9 cellular contexts compared by ENCODE assay signal in the genomic region with DNA sequence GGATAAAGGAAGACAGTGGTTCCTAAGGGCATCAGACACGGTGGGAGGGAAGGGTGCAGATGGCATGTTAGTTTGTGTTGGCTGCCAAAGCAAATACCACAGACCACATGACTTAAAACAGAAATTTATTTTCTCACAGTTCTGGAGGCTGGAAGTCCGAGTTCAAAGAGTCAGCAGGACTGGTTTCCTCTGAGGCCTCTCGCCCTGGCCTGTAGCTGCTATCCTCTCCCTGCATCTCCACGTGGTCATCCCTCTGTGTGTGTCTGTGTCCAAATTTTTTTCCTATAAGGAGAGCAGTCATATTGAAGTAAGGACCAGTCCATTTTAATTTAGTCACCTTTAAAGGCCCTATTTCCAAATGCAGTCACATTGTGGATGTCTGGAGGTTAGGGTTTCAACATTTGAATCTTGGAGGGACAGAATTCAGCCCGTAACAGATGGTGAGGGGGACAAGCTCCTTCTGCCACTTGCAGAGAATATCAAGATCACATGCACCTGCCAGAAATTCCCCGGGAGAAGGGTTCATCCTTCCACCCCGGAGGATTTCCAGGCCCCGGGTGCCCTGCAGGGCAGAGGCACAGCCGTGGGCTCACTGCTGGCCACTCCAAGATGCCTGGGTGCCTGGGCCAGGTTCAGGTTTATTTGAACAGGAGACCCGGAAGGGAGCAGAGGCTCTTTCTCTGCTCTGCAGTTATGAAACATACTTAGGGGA. TPM values are rescaled to one million over a fixed set of nuclear protein-coding genes. Genes with fewer than 3 reads are reported as not detected.
DNase-seq lines count a peak whose midpoint lies in the region; ATAC-seq and TF ChIP-seq lines count a peak whose summit lies in the region.
"Had no signal": no experiment of that assay in that cellular context is flagged by ENCODE, and none has a peak within 500 bp of the region (broad histone marks: within the 10 kb centered on the region; RNA-seq: fewer than 3 reads in every experiment).

No MANE protein-coding gene starts in this region.

- no peaks in the 10 kb centered on the region for H3K9me3 Mint-ChIP-seq in Calu3 (ENCODE audit: low read depth, unreplicated experiment)
- H3K9me3 Mint-ChIP-seq in activated naive CD8-positive, alpha-beta T cell treated with anti-CD3 and anti-CD28 coated beads, Interleukin-2, amount 10 ng/mL, durations not matched to agents 7 days and 5 days = no peaks in the 10 kb centered on the region

- peak overlapping the region; percentile 43 for H3K27ac Mint-ChIP-seq in Calu3 (ENCODE audit: unreplicated experiment)
- peak overlapping the region; percentile 48 for H3K27ac Mint-ChIP-seq in activated naive CD8-positive, alpha-beta T cell treated with anti-CD3 and anti-CD28 coated beads, Interleukin-2, amount 10 ng/mL, durations not matched to agents 7 days and 5 days

- CTCF ChIA-PET in Calu3 (lab: Charles Lee) = no interaction called here
- CTCF ChIA-PET in RWPE1 (lab: Yijun Ruan, JAX) = no interaction called here

- no peaks in the 10 kb centered on the region for H3K27me3 ChIP-seq in MG63

- TF ChIP-seq CTCF in Calu3 (IDR thresholded peaks at IDR 0.05; ENCODE audit: unreplicated experiment) (no peak), RWPE1 (conservative IDR thresholded peaks at IDR 0.05; ENCODE audit: low read depth) (no peak)

- BruUV-seq in Calu3 (replicated peaks; lab: Mats Ljungman, UMichigan) = no TSS peak

- ATAC-seq in activated naive CD8-positive, alpha-beta T cell treated with anti-CD3 and anti-CD28 coated beads, Interleukin-2, amount 10 ng/mL, durations not matched to agents 7 days and 5 days (ENCODE audit: low read depth) = no peak
- ATAC-seq in GM18873 (IDR thresholded peaks at IDR 0.05; ENCODE audit: low FRiP score, unreplicated experiment) (no peak), HG02938 (IDR thresholded peaks at IDR 0.05; ENCODE audit: unreplicated experiment) (no peak)

- H3K36me3 Mint-ChIP-seq in Calu3 (ENCODE audit: insufficient read depth, unreplicated experiment) = no peaks in the 10 kb centered on the region
- peaks cover 18% of the 10 kb centered on the region for H3K36me3 Mint-ChIP-seq in activated naive CD8-positive, alpha-beta T cell treated with anti-CD3 and anti-CD28 coated beads, Interleukin-2, amount 10 ng/mL, durations not matched to agents 7 days and 5 days

- H3K27ac ChIP-seq in RWPE1 = no peak overlapping the region

- POLR2A ChIA-PET in activated naive CD8-positive, alpha-beta T cell treated with anti-CD3 and anti-CD28 coated beads, Interleukin-2, amount 10 ng/mL, durations not matched to agents 7 days and 5 days (lab: Charles Lee) = interaction anchor here (2.0 to 7.2 kb wide), 3 partner anchors 9 to 38 kb away, joined by 8 to 225 read pairs (median 48); partner anchors contain the start of gene MGAT4A
- POLR2A ChIA-PET in RWPE1 (lab: Yijun Ruan, JAX; ENCODE audit: low non-redundant PET) = no interaction called here

- intact Hi-C loops in Calu3 (cut with micrococcal nuclease; ENCODE audit: unreplicated experiment) = no loop called here

- no peak overlapping the region for H3K4me3 ChIP-seq in MG63
- H3K4me3 ChIP-seq: lung had no signal

- peak overlapping the region; percentile 12 for H3K4me3 Mint-ChIP-seq in Calu3 (ENCODE audit: low read depth, unreplicated experiment)
- peak overlapping the region; percentile 56 for H3K4me3 Mint-ChIP-seq in activated naive CD8-positive, alpha-beta T cell treated with anti-CD3 and anti-CD28 coated beads, Interleukin-2, amount 10 ng/mL, durations not matched to agents 7 days and 5 days

- peak; percentile 33 for DNase-seq in Calu3
- peak; percentile 21 for DNase-seq in MG63
- no peak for DNase-seq in activated naive CD8-positive, alpha-beta T cell treated with anti-CD3 and anti-CD28 coated beads, Interleukin-2, amount 10 ng/mL, durations not matched to agents 7 days and 5 days
- DNase-seq in medulla oblongata (ENCODE audit: extremely low spot score) = peak; percentile 60
- no peak for DNase-seq in RWPE1 (ENCODE audit: low spot score)
- no peak for DNase-seq in UCSD-AML1 (lab: John Stamatoyannopoulos, UW; ENCODE audit: unreplicated experiment)

- H3K9me3 ChIP-seq in MG63 = no peaks in the 10 kb centered on the region

- H3K4me1 Mint-ChIP-seq in Calu3 (ENCODE audit: low read depth, unreplicated experiment) = peaks cover 54% of the 10 kb centered on the region
- H3K4me1 Mint-ChIP-seq in activated naive CD8-positive, alpha-beta T cell treated with anti-CD3 and anti-CD28 coated beads, Interleukin-2, amount 10 ng/mL, durations not matched to agents 7 days and 5 days = peaks cover 70% of the 10 kb centered on the region

- H3K36me3 ChIP-seq in MG63 = no peaks in the 10 kb centered on the region

- H3K27me3 Mint-ChIP-seq in Calu3 (ENCODE audit: unreplicated experiment) = peaks cover 21% of the 10 kb centered on the region
- no peaks in the 10 kb centered on the region for H3K27me3 Mint-ChIP-seq in activated naive CD8-positive, alpha-beta T cell treated with anti-CD3 and anti-CD28 coated beads, Interleukin-2, amount 10 ng/mL, durations not matched to agents 7 days and 5 days

RNA-seq across cellular contexts. Expression of gene MGAT4A, which starts 38.0 kb away (rescaled TPM):
- total RNA-seq in Calu3 (2022) = 21.8 and 23.0 TPM in 2 replicates
- 0.89 and 2.2 TPM in 2 replicates for total RNA-seq in MG63 (2014; rRNA removed; shearing (Covaris generic); ENCODE audit: low replicate concordance)
- 100 to 1,000 TPM; 124 to 152 TPM for total RNA-seq in activated naive CD8-positive, alpha-beta T cell treated with anti-CD3 and anti-CD28 coated beads, Interleukin-2, amount 10 ng/mL, durations not matched to agents 7 days and 5 days

Comparison
In these comparisons a context has a peak if more than half of its experiments do, and no peak if none do; other contexts are left out.
1. DNase-seq: peak in Calu3 (single experiment), MG63 (single experiment) and medulla oblongata (single experiment); none in activated naive CD8-positive, alpha-beta T cell treated with anti-CD3 and anti-CD28 coated beads, Interleukin-2, amount 10 ng/mL, durations not matched to agents 7 days and 5 days (single experiment), RWPE1 (single experiment) and UCSD-AML1 (single experiment).